Comparison of ENCODE assay signal across 8 cellular contexts in genomic region chr1:213051881-213052202, GRCh38. TPM values are rescaled to one million over a fixed set of nuclear protein-coding genes. Genes with fewer than 3 reads are reported as not detected.
DNase-seq lines count a peak whose midpoint lies in the region; ATAC-seq, FAIRE-seq and TF ChIP-seq lines count a peak whose summit lies in the region.

No MANE protein-coding gene starts in this region.

- H3K36me3 ChIP-seq in Karpas-422 (ENCODE audit: insufficient read depth, low read length) (no peaks in the 10 kb centered on the region), duodenal mucosa (ENCODE audit: control insufficient read depth in 1 of 2, insufficient read depth in 2 of 2, low read length in 2 of 2) (no peaks in the 10 kb centered on the region), neural progenitor cell (no peaks in the 10 kb centered on the region)

- H3K9me3 ChIP-seq in Karpas-422 (ENCODE audit: low read length) (no peaks in the 10 kb centered on the region; the same call in 1 of the 2 replicates), duodenal mucosa (ENCODE audit: control insufficient read depth in 1 of 2, low read length in 2 of 2) (no peaks in the 10 kb centered on the region), neural progenitor cell (ENCODE audit: low read depth) (no peaks in the 10 kb centered on the region)

- peaks cover 14% of the 10 kb centered on the region for H3K9me3 Mint-ChIP-seq in neural progenitor cell

- peaks cover 19% of the 10 kb centered on the region for H3K4me1 Mint-ChIP-seq in neural progenitor cell

- TF ChIP-seq POLR2A in GM12891 (IDR thresholded peaks at IDR 0.05; ENCODE audit: low read depth, low read length): no peak

- no peak for DNase-seq in Karpas-422
- DNase-seq in neural progenitor cell (ENCODE audit: low spot score): no peak
- no peak for DNase-seq in NCI-H1930 (lab: John Stamatoyannopoulos, UW)
- DNase-seq in GM12891 (ENCODE audit: insufficient read length, low spot score): no peak
- no peak for DNase-seq in AG08396 (ENCODE audit: low spot score)

- no peak for FAIRE-seq in GM12891 (lab: Jason Lieb, UNC)

- H3K9ac ChIP-seq in Karpas-422 (ENCODE audit: low read length): peak overlapping the region; percentile 76
- peak overlapping the region in 1 of 2 donors; percentile 48 for H3K9ac ChIP-seq in duodenal mucosa (ENCODE audit: low read depth in 1 of 2, low read length in 2 of 2)
- no peak overlapping the region for H3K9ac ChIP-seq in neural progenitor cell

- H3K4me3 Mint-ChIP-seq in neural progenitor cell: peak overlapping the region; percentile 99

- H3K27ac ChIP-seq in C4-2B: peak overlapping the region; percentile 86
- no peak overlapping the region for H3K27ac ChIP-seq in Karpas-422 (ENCODE audit: low read length)
- no peak overlapping the region for H3K27ac ChIP-seq in duodenal mucosa (ENCODE audit: low read depth, low read length)
- no peak overlapping the region for H3K27ac ChIP-seq in neural progenitor cell

- H3K4me1 ChIP-seq in Karpas-422 (ENCODE audit: low read length) (peaks cover 16% of the 10 kb centered on the region), duodenal mucosa (ENCODE audit: control insufficient read depth in 1 of 2, insufficient read depth in 2 of 2, low read length in 2 of 2) (peaks cover 11 to 18% of the 10 kb centered on the region in 2 donors), neural progenitor cell (peaks cover 4% of the 10 kb centered on the region)

- H3K27me3 ChIP-seq in Karpas-422 (ENCODE audit: low read length) (no peaks in the 10 kb centered on the region), duodenal mucosa (ENCODE audit: control insufficient read depth in 1 of 2, insufficient read depth in 2 of 2, low read length in 2 of 2) (no peaks in the 10 kb centered on the region), neural progenitor cell (peaks cover 16% of the 10 kb centered on the region)

- H3K4me3 ChIP-seq in Karpas-422 (ENCODE audit: low read length): peak overlapping the region; percentile 86
- H3K4me3 ChIP-seq in duodenal mucosa (ENCODE audit: low read depth in 1 of 2, low read length in 2 of 2): peak overlapping the region; percentile 89 to 91
- H3K4me3 ChIP-seq in neural progenitor cell: peak overlapping the region; percentile 87

- H2AFZ ChIP-seq in Karpas-422 (ENCODE audit: low read length) (no peak overlapping the region), neural progenitor cell (replicated peaks) (peak overlapping the region; percentile 94)

- ATAC-seq in GM21717 (IDR thresholded peaks at IDR 0.05; ENCODE audit: unreplicated experiment): no peak

- no peaks in the 10 kb centered on the region for H3K27me3 Mint-ChIP-seq in neural progenitor cell (ENCODE audit: insufficient read depth, low read depth)

- no peaks in the 10 kb centered on the region for H3K9me2 ChIP-seq in Karpas-422 (replicated peaks; ENCODE audit: insufficient read depth, low read length)

- H3F3A ChIP-seq in neural progenitor cell (ENCODE audit: low read depth): no peaks in the 10 kb centered on the region

- H3K36me3 Mint-ChIP-seq in neural progenitor cell: peaks cover 6% of the 10 kb centered on the region

- H4K20me1 ChIP-seq in Karpas-422 (ENCODE audit: insufficient read depth, low read depth, low read length): no peaks in the 10 kb centered on the region
- H4K20me1 ChIP-seq in neural progenitor cell (ENCODE audit: low read depth): no peaks in the 10 kb centered on the region

- TF ChIP-seq CTCF in C4-2B (conservative IDR thresholded peaks at IDR 0.05) (no peak; the same call in 1 of the 2 replicates), neural progenitor cell (IDR thresholded peaks at IDR 0.05) (no peak)

- H3K27ac Mint-ChIP-seq in neural progenitor cell: no peak overlapping the region

- H3K79me2 ChIP-seq in Karpas-422 (ENCODE audit: low read length) (peaks cover 32% of the 10 kb centered on the region), neural progenitor cell (ENCODE audit: low read depth) (peaks cover 37% of the 10 kb centered on the region)

- peak overlapping the region; percentile 72 for H3K4me2 ChIP-seq in Karpas-422 (ENCODE audit: low read depth, low read length, poor library complexity, severe bottlenecking)
- peak overlapping the region; percentile 95 for H3K4me2 ChIP-seq in neural progenitor cell

TF ChIP-seq in GM12891, 5 proteins besides CTCF, POLR2A, EP300 and RAD21:
- TF ChIP-seq TAF1 (IDR thresholded peaks at IDR 0.05; ENCODE audit: low read depth, low read length): no peak
- no peak for TF ChIP-seq PAX5 (IDR thresholded peaks at IDR 0.05; ENCODE audit: insufficient read depth, low read length, severe bottlenecking)
- TF ChIP-seq POLR2AphosphoS5 (IDR thresholded peaks at IDR 0.05; ENCODE audit: low read depth, low read length): no peak
- no peak for TF ChIP-seq POU2F2 (IDR thresholded peaks at IDR 0.05; ENCODE audit: low read depth, low read length)
- no peak for TF ChIP-seq SPI1 (IDR thresholded peaks at IDR 0.05; ENCODE audit: low read depth, low read length)

RNA-seq across cellular contexts. Expression of gene RPS6KC1, which starts 0.8 kb away (rescaled TPM):
- 12.1 and 13.2 TPM in 2 replicates for total RNA-seq in Karpas-422 (2014; rRNA removed; shearing (Covaris generic); ENCODE audit: low replicate concordance)
- total RNA-seq in neural progenitor cell (ENCODE audit: low replicate concordance): 21.5 and 32.6 TPM in 2 replicates
- polyA plus RNA-seq in GM12891 (2012; ENCODE audit: low read depth, missing spikeins): 4.4 TPM

RNA-seq across cellular contexts. Expression of gene ANGEL2, which starts 36.2 kb away (rescaled TPM):
- 49.1 and 97.1 TPM in 2 replicates for total RNA-seq in Karpas-422 (2014; rRNA removed; shearing (Covaris generic); ENCODE audit: low replicate concordance)
- 70.6 and 101 TPM in 2 replicates for total RNA-seq in neural progenitor cell (ENCODE audit: low replicate concordance)
- 12.2 TPM for polyA plus RNA-seq in GM12891 (2012; ENCODE audit: low read depth, missing spikeins)
